22 cellular contexts compared by ENCODE assay signal in the genomic region with DNA sequence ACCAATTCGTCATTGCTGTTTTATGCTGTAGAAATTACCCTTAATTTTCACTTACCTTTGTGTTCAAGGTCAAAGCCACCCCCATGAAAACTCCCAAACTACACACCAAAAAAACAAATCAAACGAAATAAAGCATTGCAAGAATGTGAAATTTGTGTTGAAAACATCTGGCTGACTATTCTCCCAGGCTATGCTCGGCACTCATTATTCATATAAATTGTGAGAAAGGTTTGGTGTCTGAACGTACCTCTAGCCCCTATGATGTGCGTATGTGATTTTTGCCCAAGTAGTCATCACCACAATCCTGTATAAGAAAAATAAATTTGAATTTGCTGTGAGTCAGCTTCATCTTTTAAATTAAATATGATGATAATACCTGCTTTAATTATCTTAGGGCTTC.
"Had no signal": no experiment of that assay in that cellular context is flagged by ENCODE, and none has a peak within 500 bp of the region (broad histone marks: within the 10 kb centered on the region; RNA-seq: fewer than 3 reads in every experiment).

No MANE protein-coding gene starts in this region.

- H3K4me3 ChIP-seq: colonic mucosa, esophagus muscularis mucosa, gastrocnemius medialis, left lung, psoas muscle, sigmoid colon, stomach, tibial artery, upper lobe of right lung had no signal

- DNase-seq: central memory CD4-positive, alpha-beta T cell; colonic mucosa; effector CD8-positive, alpha-beta T cell; endodermal cell; gastrocnemius medialis; head of caudate nucleus; left cardiac atrium; left lung; midbrain; naive thymus-derived CD4-positive, alpha-beta T cell; nephron progenitor cell; psoas muscle; right cardiac atrium; sigmoid colon; stimulated activated CD4-positive, alpha-beta T cell treated with anti-CD3 and anti-CD28 coated beads, Interleukin-2, amount 100 ng/mL, for 24 hours; stimulated activated CD4-positive, alpha-beta T cell treated with anti-CD3 and anti-CD28 coated beads, Interleukin-4, amount 100 ng/mL, for 24 hours; stimulated activated naive CD4-positive, alpha-beta T cell treated with Interleukin-2 at 50 U/mL for 16 hours; stomach; tibial artery; upper lobe of right lung had no signal

- H3K9me3 ChIP-seq: colonic mucosa, esophagus muscularis mucosa, gastrocnemius medialis, left lung, psoas muscle, sigmoid colon, stomach, tibial artery, upper lobe of right lung had no signal

- H3K4me1 ChIP-seq: colonic mucosa, left lung, psoas muscle, upper lobe of right lung had no signal

- H3K36me3 ChIP-seq: colonic mucosa, esophagus muscularis mucosa, gastrocnemius medialis, left lung, sigmoid colon, stomach, tibial artery, upper lobe of right lung had no signal

- ATAC-seq: gastrocnemius medialis; left cardiac atrium; left lung; naive thymus-derived CD4-positive, alpha-beta T cell; psoas muscle; stimulated activated effector memory CD8-positive, alpha-beta T cell treated with anti-CD3 and anti-CD28 coated beads, Interleukin-12 subunit alpha, Interleukin-12 subunit beta, amount 100 ng/mL, for 72 hours; upper lobe of right lung had no signal

- H3K27ac ChIP-seq: colonic mucosa, esophagus muscularis mucosa, gastrocnemius medialis, left lung, psoas muscle, sigmoid colon, stomach, tibial artery, upper lobe of right lung had no signal

- H3K27me3 ChIP-seq: colonic mucosa, esophagus muscularis mucosa, gastrocnemius medialis, left lung, sigmoid colon, stomach, tibial artery, upper lobe of right lung had no signal
